8 cellular contexts compared by ENCODE assay signal in the genomic region with DNA sequence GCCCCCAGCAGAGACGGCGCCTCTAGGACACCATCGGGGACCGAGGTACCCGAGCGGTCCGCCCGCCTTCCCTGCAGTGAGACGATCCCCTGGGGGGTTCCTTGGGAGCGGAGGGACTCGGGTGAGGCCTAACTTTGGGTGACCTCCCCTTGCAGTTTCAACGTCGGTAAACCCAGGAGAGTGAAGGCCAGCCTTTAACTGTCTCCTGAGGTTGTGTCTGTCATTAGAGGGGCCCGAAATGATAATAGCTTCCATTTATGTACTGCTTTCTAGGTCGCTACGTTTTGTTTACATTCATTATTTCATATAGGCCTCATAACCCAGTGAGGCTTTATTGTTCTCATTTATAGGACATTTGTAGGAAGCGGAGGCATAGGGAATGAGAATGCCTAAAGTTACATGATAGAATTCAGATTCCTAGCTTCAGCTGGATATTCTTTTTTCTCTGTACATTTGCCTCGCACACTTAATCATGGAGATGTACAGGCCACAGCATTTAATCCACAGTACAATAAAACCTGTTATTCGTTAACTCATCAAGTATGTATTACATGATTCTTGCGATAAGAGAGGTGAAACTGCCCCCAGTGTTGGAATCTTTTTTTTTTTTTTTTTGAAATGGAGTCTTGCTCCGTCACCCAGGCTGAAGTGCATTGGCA. TPM values are rescaled to one million over a fixed set of nuclear protein-coding genes. Genes with fewer than 3 reads are reported as not detected.
DNase-seq lines count a peak whose midpoint lies in the region; TF ChIP-seq lines count a peak whose summit lies in the region.

No MANE protein-coding gene starts in this region.

- intact Hi-C loops in breast epithelium (cut with DNase I; ENCODE audit: low total_unique reads) (no loop called here), lower leg skin (cut with DNase I; ENCODE audit: low total_unique reads) (no loop called here)

- H3K27ac ChIP-seq in breast epithelium (peak overlapping the region; percentile 87 to 93), thymus (ENCODE audit: low read depth) (peak overlapping the region; percentile 98)

- H3K27me3 ChIP-seq in breast epithelium (no peaks in the 10 kb centered on the region), thymus (ENCODE audit: control insufficient read depth, insufficient read depth) (no peaks in the 10 kb centered on the region)

- WGBS in lower leg skin, 2 donors = 20 to 33% methylated on average over 10 to 20 of the region's 21 CpGs
- 23% methylated on average over 21 of the region's 21 CpGs for WGBS in thymus

- peaks cover 9% of the 10 kb centered on the region for H3K36me3 ChIP-seq in breast epithelium
- peaks cover 32% of the 10 kb centered on the region for H3K36me3 ChIP-seq in thymus (ENCODE audit: control insufficient read depth, insufficient read depth)

- peak; percentile 42 for DNase-seq in activated CD4-positive, CD25-positive, alpha-beta regulatory T cell treated with anti-CD3 and anti-CD28 coated beads, Interleukin-2, amount 50 U/mL, for 16 hours (ENCODE audit: low read depth, low spot score)
- DNase-seq in activated CD4-positive, CD25-positive, alpha-beta regulatory T cell treated with anti-CD3 and anti-CD28 coated beads, Interleukin-2, amount 50 U/mL, for 72 hours = no peak
- DNase-seq in NCI-H1694 (lab: John Stamatoyannopoulos, UW) (peak; percentile 27), breast epithelium (ENCODE audit: low spot score in 2 of 2) (no peak), lower leg skin (ENCODE audit: low spot score in 2 of 2) (peak in 1 of 2 donors; percentile 53), GM20000 (ENCODE audit: low spot score) (no peak)
- no peak for DNase-seq in stimulated activated CD4-positive, alpha-beta T cell treated with anti-CD3 and anti-CD28 coated beads, Interleukin-2, amount 100 ng/mL, for 24 hours

- H3K4me3 ChIP-seq in breast epithelium (peak overlapping the region; percentile 70 to 90 (median 89)), lower leg skin (ENCODE audit: low read depth, poor library complexity, severe bottlenecking) (peak overlapping the region; percentile 96), thymus (ENCODE audit: low read length) (peak overlapping the region; percentile 76)

- H3K9me3 ChIP-seq in breast epithelium (no peaks in the 10 kb centered on the region), thymus (ENCODE audit: control insufficient read depth) (no peaks in the 10 kb centered on the region)

- TF ChIP-seq POLR2A in breast epithelium (IDR thresholded peaks at IDR 0.05) (no peak), lower leg skin (IDR thresholded peaks at IDR 0.05) (no peak)

- TF ChIP-seq CTCF in breast epithelium (IDR thresholded peaks at IDR 0.05) (no peak), lower leg skin (IDR thresholded peaks at IDR 0.05) (no peak), GM20000 (IDR thresholded peaks at IDR 0.05; ENCODE audit: extremely low read depth, missing control alignments) (no peak)

- peaks cover 0 to 4% of the 10 kb centered on the region in 2 donors for H3K4me1 ChIP-seq in breast epithelium
- H3K4me1 ChIP-seq in thymus (ENCODE audit: control insufficient read depth, insufficient read depth, low read length) = peaks cover 5% of the 10 kb centered on the region

RNA-seq across cellular contexts. Expression of a gene that starts 1.0 kb away (rescaled TPM):
- 10 to 100 TPM in 2 of 3 donors, 1 to 10 TPM in 1; 9.6 to 19.0 (median 16.1) TPM for total RNA-seq in breast epithelium
- total RNA-seq in lower leg skin = 10 to 100 TPM in 3 of 4 donors, 1 to 10 TPM in 1; 9.6 to 31.9 (median 13.9) TPM
- polyA plus RNA-seq in thymus = 24.0 TPM

RNA-seq across cellular contexts. Expression of a gene that starts 21.3 kb away (rescaled TPM):
- 10 to 100 TPM in 1 of 3 donors, 1 to 10 TPM in 2; 5.3 to 10.5 (median 8.8) TPM for total RNA-seq in breast epithelium
- total RNA-seq in lower leg skin = 1 to 10 TPM; 1.9 to 7.8 (median 5.6) TPM
- 7.5 TPM for polyA plus RNA-seq in thymus

RNA-seq across cellular contexts. Expression of a gene that starts 24.9 kb away (rescaled TPM):
- total RNA-seq in breast epithelium (10 to 100 TPM; 23.5 to 35.3 (median 26.2) TPM), lower leg skin (10 to 100 TPM; 25.0 to 37.0 (median 32.9) TPM)
- 48.0 TPM for polyA plus RNA-seq in thymus

RNA-seq across cellular contexts. Expression of a gene that starts 30.3 kb away (rescaled TPM):
- total RNA-seq in breast epithelium (10 to 100 TPM; 42.1 to 70.8 (median 52.4) TPM), lower leg skin (10 to 100 TPM; 57.2 to 64.8 (median 62.2) TPM)
- 48.9 TPM for polyA plus RNA-seq in thymus

RNA-seq across cellular contexts. Expression of a gene that starts 30.9 kb away (rescaled TPM):
- total RNA-seq in breast epithelium = 10 to 100 TPM; 17.3 to 51.1 (median 26.5) TPM
- total RNA-seq in lower leg skin = 10 to 100 TPM; 32.5 to 61.5 (median 49.4) TPM
- polyA plus RNA-seq in thymus = 24.9 TPM

Comparison
In these comparisons a context has a peak if more than half of its experiments do, and no peak if none do; other contexts are left out.
1. DNase-seq: peak in activated CD4-positive, CD25-positive, alpha-beta regulatory T cell treated with anti-CD3 and anti-CD28 coated beads, Interleukin-2, amount 50 U/mL, for 16 hours (single experiment) and NCI-H1694 (single experiment); none in activated CD4-positive, CD25-positive, alpha-beta regulatory T cell treated with anti-CD3 and anti-CD28 coated beads, Interleukin-2, amount 50 U/mL, for 72 hours (single experiment), breast epithelium (0 of 2), GM20000 (single experiment) and stimulated activated CD4-positive, alpha-beta T cell treated with anti-CD3 and anti-CD28 coated beads, Interleukin-2, amount 100 ng/mL, for 24 hours (0 of 2).
2. Peak in every context shown above with its lines, with median percentiles within 50 percentile points of each other: H3K4me3 ChIP-seq.